1 cellular context compared by ENCODE assay signal in the genomic region with DNA sequence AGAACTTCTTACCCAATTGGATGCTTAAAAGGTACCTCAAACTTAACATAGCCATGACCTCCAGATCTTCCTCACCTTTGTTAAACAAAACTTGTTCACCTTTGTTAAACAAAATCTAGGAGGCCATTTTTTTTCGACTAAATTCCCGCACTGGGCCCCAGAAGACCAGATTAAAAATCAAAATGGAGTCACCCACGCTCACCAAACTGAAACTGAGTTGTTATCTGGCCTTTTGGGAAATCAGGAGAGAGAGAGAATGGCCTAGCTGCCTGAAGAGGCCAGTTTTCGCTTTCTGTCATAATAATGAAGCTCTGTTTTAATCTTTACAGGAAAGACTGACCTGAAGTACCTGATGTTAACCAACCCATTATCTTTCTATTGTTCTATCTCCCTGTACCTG.
TF ChIP-seq lines count a peak whose summit lies in the region.

No MANE protein-coding gene starts in this region.

TF ChIP-seq in K562, 482 proteins besides CTCF, POLR2A, EP300 and RAD21 (continued from another document and continues in another):
- no peak for TF ChIP-seq LARP7 (IDR thresholded peaks at IDR 0.05)
- no peak for TF ChIP-seq RUNX1 (IDR thresholded peaks at IDR 0.05; ENCODE audit: low read depth)
- 0 out of 2 replicates have a peak, but pooled peaks have one; percentile 63 for TF ChIP-seq HMG20B (CRISPR knock-in tag; IDR thresholded peaks at IDR 0.05)
- no peak for TF ChIP-seq SMAD2 (IDR thresholded peaks at IDR 0.05; ENCODE audit: low read depth, low read length)
- TF ChIP-seq ZNF717 (CRISPR knock-in tag; IDR thresholded peaks at IDR 0.05) = no peak
- peak; percentile 86 for TF ChIP-seq ZNF175 (CRISPR knock-in tag; IDR thresholded peaks at IDR 0.05; ENCODE audit: low read depth)
- TF ChIP-seq, protein P1, sequence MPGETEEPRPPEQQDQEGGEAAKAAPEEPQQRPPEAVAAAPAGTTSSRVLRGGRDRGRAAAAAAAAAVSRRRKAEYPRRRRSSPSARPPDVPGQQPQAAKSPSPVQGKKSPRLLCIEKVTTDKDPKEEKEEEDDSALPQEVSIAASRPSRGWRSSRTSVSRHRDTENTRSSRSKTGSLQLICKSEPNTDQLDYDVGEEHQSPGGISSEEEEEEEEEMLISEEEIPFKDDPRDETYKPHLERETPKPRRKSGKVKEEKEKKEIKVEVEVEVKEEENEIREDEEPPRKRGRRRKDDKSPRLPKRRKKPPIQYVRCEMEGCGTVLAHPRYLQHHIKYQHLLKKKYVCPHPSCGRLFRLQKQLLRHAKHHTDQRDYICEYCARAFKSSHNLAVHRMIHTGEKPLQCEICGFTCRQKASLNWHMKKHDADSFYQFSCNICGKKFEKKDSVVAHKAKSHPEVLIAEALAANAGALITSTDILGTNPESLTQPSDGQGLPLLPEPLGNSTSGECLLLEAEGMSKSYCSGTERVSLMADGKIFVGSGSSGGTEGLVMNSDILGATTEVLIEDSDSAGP (CRISPR knock-in tag; IDR thresholded peaks at IDR 0.05) = no peak
- peak; percentile 84 for TF ChIP-seq PYGO2 (tag; IDR thresholded peaks at IDR 0.05)
- no peak for TF ChIP-seq SP2 (IDR thresholded peaks at IDR 0.05; ENCODE audit: extremely low read depth, low read depth, low read length, poor library complexity, severe bottlenecking)
- peak in 1 of 2 experiments; percentile 77; a peak in 2 of 4 replicates for TF ChIP-seq ZNF639 (CRISPR knock-in tag; conservative IDR thresholded peaks at IDR 0.05 in 1 of 2, IDR thresholded peaks at IDR 0.05 in 1 of 2)
- TF ChIP-seq SMARCA4 (IDR thresholded peaks at IDR 0.05) = no peak
- TF ChIP-seq BCOR (IDR thresholded peaks at IDR 0.05) = no peak
- no peak for TF ChIP-seq MTA1 (IDR thresholded peaks at IDR 0.05; ENCODE audit: borderline replicate concordance)
- TF ChIP-seq SP1 (CRISPR knock-in tag; IDR thresholded peaks at IDR 0.05) = no peak
- TF ChIP-seq MCM5 (IDR thresholded peaks at IDR 0.05; ENCODE audit: low read depth) = no peak
- no peak for TF ChIP-seq SMARCA5 (IDR thresholded peaks at IDR 0.05)
- TF ChIP-seq TOE1 (IDR thresholded peaks at IDR 0.05; ENCODE audit: borderline replicate concordance) = no peak
- no peak for TF ChIP-seq TOE1 (CRISPR knock-in tag; IDR thresholded peaks at IDR 0.05; ENCODE audit: borderline replicate concordance, low read depth)
- no peak for TF ChIP-seq MBD1 (CRISPR knock-in tag; IDR thresholded peaks at IDR 0.05)
- TF ChIP-seq FUS (optimal IDR thresholded peaks at IDR 0.05; ENCODE audit: low read depth, low read length) = no peak
- no peak for TF ChIP-seq HES1 (IDR thresholded peaks at IDR 0.05; ENCODE audit: low read depth)
- TF ChIP-seq ZSCAN29 (IDR thresholded peaks at IDR 0.05) = no peak
- TF ChIP-seq DACH1 (IDR thresholded peaks at IDR 0.05; ENCODE audit: partially characterized antibody) = no peak
- TF ChIP-seq USF2 (CRISPR knock-in tag; IDR thresholded peaks at IDR 0.05) = no peak
- TF ChIP-seq, protein P2, sequence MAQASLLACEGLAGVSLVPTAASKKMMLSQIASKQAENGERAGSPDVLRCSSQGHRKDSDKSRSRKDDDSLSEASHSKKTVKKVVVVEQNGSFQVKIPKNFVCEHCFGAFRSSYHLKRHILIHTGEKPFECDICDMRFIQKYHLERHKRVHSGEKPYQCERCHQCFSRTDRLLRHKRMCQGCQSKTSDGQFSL (CRISPR knock-in tag; IDR thresholded peaks at IDR 0.05) = no peak
- TF ChIP-seq, protein P2 (tag; IDR thresholded peaks at IDR 0.05) = peak in 1 of 2 experiments; percentile 88; a peak in 2 of 4 replicates
- no peak for TF ChIP-seq ZNF609 (CRISPR knock-in tag; IDR thresholded peaks at IDR 0.05; ENCODE audit: borderline replicate concordance)
- TF ChIP-seq, protein P3, sequence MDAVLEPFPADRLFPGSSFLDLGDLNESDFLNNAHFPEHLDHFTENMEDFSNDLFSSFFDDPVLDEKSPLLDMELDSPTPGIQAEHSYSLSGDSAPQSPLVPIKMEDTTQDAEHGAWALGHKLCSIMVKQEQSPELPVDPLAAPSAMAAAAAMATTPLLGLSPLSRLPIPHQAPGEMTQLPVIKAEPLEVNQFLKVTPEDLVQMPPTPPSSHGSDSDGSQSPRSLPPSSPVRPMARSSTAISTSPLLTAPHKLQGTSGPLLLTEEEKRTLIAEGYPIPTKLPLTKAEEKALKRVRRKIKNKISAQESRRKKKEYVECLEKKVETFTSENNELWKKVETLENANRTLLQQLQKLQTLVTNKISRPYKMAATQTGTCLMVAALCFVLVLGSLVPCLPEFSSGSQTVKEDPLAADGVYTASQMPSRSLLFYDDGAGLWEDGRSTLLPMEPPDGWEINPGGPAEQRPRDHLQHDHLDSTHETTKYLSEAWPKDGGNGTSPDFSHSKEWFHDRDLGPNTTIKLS (IDR thresholded peaks at IDR 0.05; ENCODE audit: borderline replicate concordance, low read depth) = no peak
- no peak for TF ChIP-seq SLC30A9 (CRISPR knock-in tag; IDR thresholded peaks at IDR 0.05)
- TF ChIP-seq, protein P4, sequence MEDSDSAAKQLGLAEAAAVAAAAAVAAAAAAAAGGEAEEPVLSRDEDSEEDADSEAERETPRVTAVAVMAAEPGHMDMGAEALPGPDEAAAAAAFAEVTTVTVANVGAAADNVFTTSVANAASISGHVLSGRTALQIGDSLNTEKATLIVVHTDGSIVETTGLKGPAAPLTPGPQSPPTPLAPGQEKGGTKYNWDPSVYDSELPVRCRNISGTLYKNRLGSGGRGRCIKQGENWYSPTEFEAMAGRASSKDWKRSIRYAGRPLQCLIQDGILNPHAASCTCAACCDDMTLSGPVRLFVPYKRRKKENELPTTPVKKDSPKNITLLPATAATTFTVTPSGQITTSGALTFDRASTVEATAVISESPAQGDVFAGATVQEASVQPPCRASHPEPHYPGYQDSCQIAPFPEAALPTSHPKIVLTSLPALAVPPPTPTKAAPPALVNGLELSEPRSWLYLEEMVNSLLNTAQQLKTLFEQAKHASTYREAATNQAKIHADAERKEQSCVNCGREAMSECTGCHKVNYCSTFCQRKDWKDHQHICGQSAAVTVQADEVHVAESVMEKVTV (CRISPR knock-in tag; IDR thresholded peaks at IDR 0.05) = 0 out of 2 replicates have a peak, but pooled peaks have one; percentile 19
- TF ChIP-seq ZNF449 (CRISPR knock-in tag; IDR thresholded peaks at IDR 0.05) = peak; percentile 88
- no peak for TF ChIP-seq ZNF124 (CRISPR knock-in tag; IDR thresholded peaks at IDR 0.05)
- TF ChIP-seq CHD2 (IDR thresholded peaks at IDR 0.05; ENCODE audit: low read depth, low read length) = no peak
- TF ChIP-seq ZNF263 (CRISPR knock-in tag; IDR thresholded peaks at IDR 0.05; ENCODE audit: borderline replicate concordance) = no peak
- TF ChIP-seq YY1 (IDR thresholded peaks at IDR 0.05; ENCODE audit: borderline replicate concordance in 1 of 3, control insufficient read depth in 1 of 3, extremely low read depth in 1 of 3, insufficient read depth in 3 of 3, insufficient read length in 1 of 3, insufficient replicate concordance in 2 of 3, low read depth in 1 of 3, low read length in 2 of 3) = peak in 1 of 3 experiments; percentile 47
- TF ChIP-seq MLX (CRISPR knock-in tag; conservative IDR thresholded peaks at IDR 0.05) = no peak
- TF ChIP-seq HNRNPL (IDR thresholded peaks at IDR 0.05; ENCODE audit: low read depth, low read length) = no peak
- no peak for TF ChIP-seq ARID1B (IDR thresholded peaks at IDR 0.05)
- TF ChIP-seq SREBF2 (CRISPR knock-in tag; IDR thresholded peaks at IDR 0.05) = no peak
- no peak for TF ChIP-seq TARDBP (IDR thresholded peaks at IDR 0.05)
- no peak for TF ChIP-seq TCF7 (IDR thresholded peaks at IDR 0.05; ENCODE audit: borderline replicate concordance)
- no peak for TF ChIP-seq BHLHE40 (IDR thresholded peaks at IDR 0.05; ENCODE audit: low read length)
